ENCODE assay signal across 8 cellular contexts in the genomic region with DNA sequence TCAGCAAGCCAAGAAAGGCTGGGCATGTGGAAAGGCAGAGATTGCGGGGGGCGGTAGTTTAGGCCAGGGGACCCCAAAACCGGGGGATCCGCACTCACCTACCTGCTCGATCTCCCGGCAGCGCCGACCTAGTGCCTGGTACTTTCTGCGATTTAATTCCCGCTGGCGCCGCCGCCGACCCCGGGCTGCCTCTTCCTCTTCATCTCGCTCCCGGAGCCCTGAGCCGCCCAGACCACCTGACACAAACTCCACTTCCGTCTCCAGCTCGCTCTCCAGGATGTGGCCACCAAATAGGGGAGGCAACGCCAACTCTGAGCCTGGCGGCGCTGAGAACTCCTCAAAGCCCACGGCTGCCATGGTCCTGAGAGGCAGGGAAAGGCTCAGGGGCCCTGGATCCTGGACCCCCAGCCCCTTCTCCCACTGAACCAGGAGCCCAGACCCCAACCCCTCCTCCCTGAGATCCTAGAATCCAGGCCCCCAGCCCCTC. TPM values are rescaled to one million over a fixed set of nuclear protein-coding genes. Genes with fewer than 3 reads are reported as not detected.
A peak's percentile ranks its signal among the peaks of the same experiment; 100 is the strongest.
DNase-seq lines count a peak whose midpoint lies in the region; ATAC-seq and TF ChIP-seq lines count a peak whose summit lies in the region.

No MANE protein-coding gene starts in this region.

- peaks cover 0 to 31% (median 14%) of the 10 kb centered on the region in 4 donors for H3K4me1 ChIP-seq in Peyer's patch

- peak overlapping the region; percentile 98 for H3K4me3 Mint-ChIP-seq in activated naive CD8-positive, alpha-beta T cell treated with anti-CD3 and anti-CD28 coated beads, Interleukin-2, amount 50 U/mL, for 24 hours

- H3K27me3 Mint-ChIP-seq in activated naive CD8-positive, alpha-beta T cell treated with anti-CD3 and anti-CD28 coated beads, Interleukin-2, amount 50 U/mL, for 24 hours = peaks cover 3% of the 10 kb centered on the region

- peaks cover 35% of the 10 kb centered on the region for H3K4me1 Mint-ChIP-seq in activated naive CD8-positive, alpha-beta T cell treated with anti-CD3 and anti-CD28 coated beads, Interleukin-2, amount 50 U/mL, for 24 hours

- no peaks in the 10 kb centered on the region for H3K27me3 ChIP-seq in Peyer's patch

- no peak for TF ChIP-seq CTCF in Peyer's patch (IDR thresholded peaks at IDR 0.05)

- peak overlapping the region; percentile 64 to 81 (median 72) for H3K4me3 ChIP-seq in Peyer's patch

- peak overlapping the region; percentile 76 to 91 (median 86) for H3K27ac ChIP-seq in Peyer's patch

- no peak for DNase-seq in Right ventricle myocardium superior
- no peak for DNase-seq in Right ventricle myocardium inferior (ENCODE audit: missing footprints)
- DNase-seq in Peyer's patch = peak; percentile 56 to 78 (median 72)
- DNase-seq in activated naive CD8-positive, alpha-beta T cell treated with anti-CD3 and anti-CD28 coated beads, Interleukin-2, amount 50 U/mL, for 24 hours = peak; percentile 64
- no peak for DNase-seq in left cardiac atrium
- peak; percentile 89 for DNase-seq in posterior vena cava (ENCODE audit: low spot score)
- DNase-seq in SHP77 treated with DMSO at 0.1 percent for 48 hours (lab: John Stamatoyannopoulos, UW) = no peak

- H3K27ac Mint-ChIP-seq in activated naive CD8-positive, alpha-beta T cell treated with anti-CD3 and anti-CD28 coated beads, Interleukin-2, amount 50 U/mL, for 24 hours = peak overlapping the region; percentile 99

- no peak for TF ChIP-seq POLR2A in Peyer's patch (IDR thresholded peaks at IDR 0.05)

- no peaks in the 10 kb centered on the region for H3K9me3 Mint-ChIP-seq in activated naive CD8-positive, alpha-beta T cell treated with anti-CD3 and anti-CD28 coated beads, Interleukin-2, amount 50 U/mL, for 24 hours

- no peaks in the 10 kb centered on the region for H3K9me3 ChIP-seq in Peyer's patch

- H3K36me3 Mint-ChIP-seq in activated naive CD8-positive, alpha-beta T cell treated with anti-CD3 and anti-CD28 coated beads, Interleukin-2, amount 50 U/mL, for 24 hours (ENCODE audit: low read depth) = peaks cover 27% of the 10 kb centered on the region

- ATAC-seq in Right ventricle myocardium superior (ENCODE audit: poor library complexity) = peak; percentile 15
- ATAC-seq in Right ventricle myocardium inferior = no peak
- ATAC-seq in activated naive CD8-positive, alpha-beta T cell treated with anti-CD3 and anti-CD28 coated beads, Interleukin-2, amount 50 U/mL, for 24 hours = peak; percentile 51
- ATAC-seq in left cardiac atrium = peak; percentile 9 to 28
- no peak for ATAC-seq in GM19467 (IDR thresholded peaks at IDR 0.05; ENCODE audit: unreplicated experiment)

- intact Hi-C loops in Right ventricle myocardium superior (cut with DNase I) (no loop called here), Right ventricle myocardium inferior (cut with DNase I) (loop anchor here (2.0 kb wide), 1 partner anchor 22 kb away; a partner anchor contains a TSS), left cardiac atrium (cut with DNase I) (no loop called here), posterior vena cava (cut with DNase I) (no loop called here)

- H3K36me3 ChIP-seq in Peyer's patch = peaks cover 0 to 37% (median 0%) of the 10 kb centered on the region in 3 donors

RNA-seq across cellular contexts. Expression of a gene that starts 1.1 kb away (rescaled TPM):
- total RNA-seq in Right ventricle myocardium superior (9.4 TPM), Right ventricle myocardium inferior (13.4 TPM), Peyer's patch (10 to 100 TPM in 2 of 4 donors, 1 to 10 TPM in 2; 9.3 to 15.7 (median 10.6) TPM), left cardiac atrium (10 to 100 TPM; 14.0 to 16.8 TPM), posterior vena cava (10 to 100 TPM; 13.3 to 14.8 TPM)

RNA-seq across cellular contexts. Expression of a gene that starts 1.2 kb away (rescaled TPM):
- total RNA-seq in Right ventricle myocardium superior = 39.9 TPM
- 39.5 TPM for total RNA-seq in Right ventricle myocardium inferior
- total RNA-seq in Peyer's patch = 10 to 100 TPM; 23.3 to 75.1 (median 41.4) TPM
- total RNA-seq in left cardiac atrium = 10 to 100 TPM; 39.3 to 43.2 TPM
- 10 to 100 TPM; 33.6 to 37.6 TPM for total RNA-seq in posterior vena cava

RNA-seq across cellular contexts. Expression of a gene that starts 11.7 kb away (rescaled TPM):
- total RNA-seq in Right ventricle myocardium superior (493 TPM), Right ventricle myocardium inferior (561 TPM), Peyer's patch (100 to 1,000 TPM in 1 of 4 donors, 10 to 100 TPM in 3; 40.6 to 156 (median 45.7) TPM), left cardiac atrium (100 to 1,000 TPM; 272 to 373 TPM), posterior vena cava (100 to 1,000 TPM in 1 of 2 donors, 10 to 100 TPM in 1; 59.3 to 105 TPM)

RNA-seq across cellular contexts. Expression of a gene that starts 13.8 kb away (rescaled TPM):
- total RNA-seq in Right ventricle myocardium superior (0.54 TPM), Right ventricle myocardium inferior (0.70 TPM), Peyer's patch (1 to 10 TPM in 1 of 4 donors, under 1 TPM in 1, not detected in 2; 0.70 to 1.7 TPM), left cardiac atrium (1 to 10 TPM; 1.4 to 1.9 TPM), posterior vena cava (1 to 10 TPM; 3.9 to 5.0 TPM)

RNA-seq across cellular contexts. Expression of a gene that starts 23.2 kb away (rescaled TPM):
- total RNA-seq in Right ventricle myocardium superior (17.6 TPM), Right ventricle myocardium inferior (17.6 TPM), Peyer's patch (10 to 100 TPM; 26.1 to 99.9 (median 38.9) TPM), left cardiac atrium (10 to 100 TPM; 18.9 to 21.4 TPM), posterior vena cava (10 to 100 TPM; 25.6 to 29.1 TPM)

Comparison
In these comparisons a context has a peak if more than half of its experiments do, and no peak if none do; other contexts are left out.
1. ATAC-seq: peak in Right ventricle myocardium superior (single experiment), activated naive CD8-positive, alpha-beta T cell treated with anti-CD3 and anti-CD28 coated beads, Interleukin-2, amount 50 U/mL, for 24 hours (single experiment) and left cardiac atrium (2 of 2); none in Right ventricle myocardium inferior (single experiment) and GM19467 (single experiment).
2. DNase-seq: peak in Peyer's patch (3 of 3), activated naive CD8-positive, alpha-beta T cell treated with anti-CD3 and anti-CD28 coated beads, Interleukin-2, amount 50 U/mL, for 24 hours (single experiment) and posterior vena cava (single experiment); none in Right ventricle myocardium superior (single experiment), Right ventricle myocardium inferior (single experiment), left cardiac atrium (single experiment) and SHP77 treated with DMSO at 0.1 percent for 48 hours (single experiment).